1 cellular context compared by ENCODE assay signal in genomic region chr3:52327486-52328290, GRCh38.
TF ChIP-seq lines count a peak whose summit lies in the region.

No MANE protein-coding gene starts in this region.

TF ChIP-seq in HepG2, 621 proteins besides CTCF, POLR2A, EP300 and RAD21:
- TF ChIP-seq GMEB2 (CRISPR knock-in tag; IDR thresholded peaks at IDR 0.05; ENCODE audit: low read depth): no peak
- no peak for TF ChIP-seq AHR (CRISPR knock-in tag; IDR thresholded peaks at IDR 0.05)
- no peak for TF ChIP-seq ZNF644 (CRISPR knock-in tag; IDR thresholded peaks at IDR 0.05; ENCODE audit: low read depth)
- no peak for TF ChIP-seq ZBTB8A (CRISPR knock-in tag; IDR thresholded peaks at IDR 0.05; ENCODE audit: borderline replicate concordance, low read depth)
- no peak for TF ChIP-seq RBFOX2 (IDR thresholded peaks at IDR 0.05; ENCODE audit: low read depth, low read length)
- no peak for TF ChIP-seq FOXP4 (CRISPR knock-in tag; IDR thresholded peaks at IDR 0.05)
- TF ChIP-seq AGO1 (IDR thresholded peaks at IDR 0.05; ENCODE audit: low read depth, low read length, poor library complexity, severe bottlenecking): no peak
